Comparison of ENCODE assay signal across 11 cellular contexts in the genomic region with DNA sequence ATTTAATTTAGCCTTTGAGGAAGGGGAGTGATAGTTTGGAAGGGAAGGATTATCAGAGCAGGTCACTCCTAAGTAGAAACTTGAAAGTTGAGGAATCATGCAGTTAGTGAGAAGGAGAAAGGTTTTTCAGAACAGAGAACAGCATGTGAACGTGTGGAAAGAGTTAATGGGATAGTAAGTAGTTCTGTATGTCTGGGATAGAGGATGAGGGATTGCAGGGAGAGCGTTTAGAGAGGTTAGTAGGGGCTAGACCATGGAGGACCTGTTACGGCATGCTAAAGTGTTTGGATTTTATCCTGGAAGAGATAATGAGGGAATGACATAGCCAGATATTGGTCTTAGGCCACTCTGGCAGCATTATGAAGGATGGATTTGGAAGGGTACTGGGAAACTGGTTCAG. TPM values are rescaled to one million over a fixed set of nuclear protein-coding genes. Genes with fewer than 3 reads are reported as not detected.
DNase-seq lines count a peak whose midpoint lies in the region; ATAC-seq, FAIRE-seq and TF ChIP-seq lines count a peak whose summit lies in the region.
"Had no signal": no experiment of that assay in that cellular context is flagged by ENCODE, and none has a peak within 500 bp of the region (broad histone marks: within the 10 kb centered on the region; RNA-seq: fewer than 3 reads in every experiment).

No MANE protein-coding gene starts in this region.

- H3K4me3 ChIP-seq in PC-9 (peak overlapping the region; percentile 93), endothelial cell of umbilical vein (replicated peaks in 1 of 3; ENCODE audit: insufficient read depth in 1 of 3, low read depth in 1 of 3, low read length in 3 of 3) (peak overlapping the region in 2 of 3 experiments; percentile 94 to 98)

- intact Hi-C loops in PC-9 (cut with micrococcal nuclease; ENCODE audit: unreplicated experiment): loop anchor here (5.0 kb wide), 1 partner anchor 92 kb away; no protein-coding TSS in a partner anchor
- intact Hi-C loops in endothelial cell of umbilical vein (cut with micrococcal nuclease): loop anchor here (5.0 kb wide), 2 partner anchors 157 to 177 kb away; partner anchors contain the start of genes NRBP1 and PPM1G

- dilution Hi-C loops in endothelial cell of umbilical vein (cut with MboI; ENCODE audit: extremely low pct_ligation_motif_present, low sequenced_read_pairs): loop anchor here (25.0 kb wide), 1 partner anchor 122 kb away; no protein-coding TSS in a partner anchor

- no peak for TF ChIP-seq POLR2A in endothelial cell of umbilical vein (IDR thresholded peaks at IDR 0.05; ENCODE audit: low read depth, low read length)

- in situ Hi-C loops in GM13976 (cut with MboI; ENCODE audit: low sequenced_read_pairs, unreplicated experiment): no loop called here

- H3K79me2 ChIP-seq in PC-9 (ENCODE audit: low read depth) (peaks cover 65% of the 10 kb centered on the region), endothelial cell of umbilical vein (ENCODE audit: control insufficient read depth, insufficient read depth, low read length) (peaks cover 66% of the 10 kb centered on the region)

- POLR2A ChIA-PET in PC-9 (lab: Charles Lee; ENCODE audit: unreplicated experiment) (no interaction called here), endothelial cell of umbilical vein (lab: Charles Lee) (no interaction called here)

- H3K9me3 Mint-ChIP-seq in activated T-cell treated with anti-CD3 and anti-CD28 coated beads, Interleukin-2, amount 50 U/mL, for 72 hours: no peaks in the 10 kb centered on the region
- no peaks in the 10 kb centered on the region for H3K9me3 Mint-ChIP-seq in stimulated activated effector memory CD8-positive, alpha-beta T cell treated with anti-CD3 and anti-CD28 coated beads, Interleukin-12 subunit alpha, Interleukin-12 subunit beta, amount 100 ng/mL, for 72 hours

- H3K36me3 ChIP-seq in PC-9 (ENCODE audit: low read depth): 0 out of 2 replicates have a peak, but pooled peaks cover 10% of the 10 kb centered on the region
- no peaks in the 10 kb centered on the region for H3K36me3 ChIP-seq in endothelial cell of umbilical vein (ENCODE audit: control insufficient read depth in 2 of 2, extremely low read depth in 1 of 2, insufficient read depth in 2 of 2, low read length in 2 of 2)
- H3K36me3 ChIP-seq: pancreas had no signal

- peaks cover 14% of the 10 kb centered on the region for H3F3A ChIP-seq in PC-9 (ENCODE audit: insufficient read depth, low read depth)

- H2AFZ ChIP-seq in PC-9: no peak overlapping the region
- H2AFZ ChIP-seq in endothelial cell of umbilical vein (ENCODE audit: low read depth, low read length): no peak overlapping the region

- peak overlapping the region; percentile 91 for H3K4me2 ChIP-seq in PC-9
- peak overlapping the region; percentile 96 for H3K4me2 ChIP-seq in endothelial cell of umbilical vein (ENCODE audit: insufficient read depth, low read length)

- H3K4me1 ChIP-seq in PC-9 (replicated peaks; ENCODE audit: insufficient read depth) (peaks cover 20% of the 10 kb centered on the region), endothelial cell of umbilical vein (ENCODE audit: control insufficient read depth, extremely low read depth, insufficient read depth, low read length) (peaks cover 24% of the 10 kb centered on the region)

- ATAC-seq in activated T-cell treated with anti-CD3 and anti-CD28 coated beads, Interleukin-2, amount 50 U/mL, for 72 hours (replicated peaks in 1 of 2): no peak
- no peak for ATAC-seq in stimulated activated effector memory CD8-positive, alpha-beta T cell treated with anti-CD3 and anti-CD28 coated beads, Interleukin-12 subunit alpha, Interleukin-12 subunit beta, amount 100 ng/mL, for 72 hours
- ATAC-seq in HG02938 (IDR thresholded peaks at IDR 0.05; ENCODE audit: unreplicated experiment): no peak
- ATAC-seq: pancreas had no signal

- H3K9me1 ChIP-seq in endothelial cell of umbilical vein (replicated peaks; ENCODE audit: control insufficient read depth, extremely low read depth, insufficient read depth, low read length): no peaks in the 10 kb centered on the region

- H3K27ac ChIP-seq in PC-9 (no peak overlapping the region), endothelial cell of umbilical vein (ENCODE audit: insufficient read depth, low read depth, low read length) (no peak overlapping the region)
- H3K27ac ChIP-seq: pancreas had no signal

- no peaks in the 10 kb centered on the region for H3K27me3 Mint-ChIP-seq in activated T-cell treated with anti-CD3 and anti-CD28 coated beads, Interleukin-2, amount 50 U/mL, for 72 hours (ENCODE audit: low read depth)

- H3K9me3 ChIP-seq in PC-9 (ENCODE audit: insufficient read depth, low read depth) (peaks cover 11% of the 10 kb centered on the region; the same call in 1 of the 2 replicates), endothelial cell of umbilical vein (replicated peaks; ENCODE audit: control insufficient read depth, insufficient read depth, low read length) (no peaks in the 10 kb centered on the region)
- H3K9me3 ChIP-seq: pancreas had no signal

- CTCF ChIA-PET in PC-9 (lab: Charles Lee): interaction anchor here (0.5 kb wide), 1 partner anchor 57 kb away, joined by 6 read pairs; no protein-coding TSS in a partner anchor
- CTCF ChIA-PET in endothelial cell of umbilical vein (lab: Charles Lee): interaction anchor here (1.3 to 1.4 kb wide), 2 partner anchors 10 to 36 kb away, joined by 3 to 5 read pairs; no protein-coding TSS in a partner anchor

- no peak for FAIRE-seq in endothelial cell of umbilical vein (lab: Jason Lieb, UNC)
- FAIRE-seq: pancreas had no signal

- no peak for DNase-seq in activated T-cell treated with anti-CD3 and anti-CD28 coated beads, Interleukin-2, amount 50 U/mL, for 72 hours
- DNase-seq in activated T-cell treated with anti-CD3 and anti-CD28 coated beads, Interleukin-2, amount 50 U/mL, for 48 hours: no peak
- DNase-seq in PC-9 (no peak), endothelial cell of umbilical vein (ENCODE audit: low read depth, low spot score) (no peak), LoVo (ENCODE audit: low spot score) (no peak), GM13976 (ENCODE audit: low spot score) (no peak)
- no peak for DNase-seq in stimulated activated effector memory CD8-positive, alpha-beta T cell treated with anti-CD3 and anti-CD28 coated beads, Interleukin-12 subunit alpha, Interleukin-12 subunit beta, amount 100 ng/mL, for 72 hours (ENCODE audit: low spot score in 2 of 2)
- DNase-seq: C1 segment of cervical spinal cord, NCI-H1417, pancreas had no signal

- BruUV-seq in PC-9 (replicated peaks; lab: Mats Ljungman, UMichigan): no TSS peak
- no TSS peak for BruUV-seq in endothelial cell of umbilical vein (replicated peaks; lab: Mats Ljungman, UMichigan)

- H3K4me3 Mint-ChIP-seq in activated T-cell treated with anti-CD3 and anti-CD28 coated beads, Interleukin-2, amount 50 U/mL, for 72 hours: peak overlapping the region; percentile 92 to 93
- H3K4me3 Mint-ChIP-seq in stimulated activated effector memory CD8-positive, alpha-beta T cell treated with anti-CD3 and anti-CD28 coated beads, Interleukin-12 subunit alpha, Interleukin-12 subunit beta, amount 100 ng/mL, for 72 hours: peak overlapping the region; percentile 87

- H3K27me3 ChIP-seq in PC-9 (ENCODE audit: insufficient read depth, low read depth): no peaks in the 10 kb centered on the region
- no peaks in the 10 kb centered on the region for H3K27me3 ChIP-seq in endothelial cell of umbilical vein (ENCODE audit: control insufficient read depth in 2 of 2, insufficient read depth in 2 of 2, low read length in 2 of 2)
- H3K27me3 ChIP-seq: pancreas had no signal

- H4K20me1 ChIP-seq in PC-9 (ENCODE audit: insufficient read depth): peaks cover 10% of the 10 kb centered on the region; the same call in 1 of the 2 replicates
- peaks cover 3% of the 10 kb centered on the region for H4K20me1 ChIP-seq in endothelial cell of umbilical vein (replicated peaks; ENCODE audit: control insufficient read depth, extremely low read depth, insufficient read depth, low read length)

- peaks cover 57% of the 10 kb centered on the region for H3K4me1 Mint-ChIP-seq in activated T-cell treated with anti-CD3 and anti-CD28 coated beads, Interleukin-2, amount 50 U/mL, for 72 hours (ENCODE audit: low read depth)
- H3K4me1 Mint-ChIP-seq in stimulated activated effector memory CD8-positive, alpha-beta T cell treated with anti-CD3 and anti-CD28 coated beads, Interleukin-12 subunit alpha, Interleukin-12 subunit beta, amount 100 ng/mL, for 72 hours: peaks cover 50% of the 10 kb centered on the region

- H3K36me3 Mint-ChIP-seq in activated T-cell treated with anti-CD3 and anti-CD28 coated beads, Interleukin-2, amount 50 U/mL, for 72 hours (ENCODE audit: insufficient read depth in 2 of 2): peaks cover 17 to 22% of the 10 kb centered on the region in 2 donors
- peaks cover 14% of the 10 kb centered on the region for H3K36me3 Mint-ChIP-seq in stimulated activated effector memory CD8-positive, alpha-beta T cell treated with anti-CD3 and anti-CD28 coated beads, Interleukin-12 subunit alpha, Interleukin-12 subunit beta, amount 100 ng/mL, for 72 hours

- no peak overlapping the region for H3K9ac ChIP-seq in endothelial cell of umbilical vein (replicated peaks; ENCODE audit: extremely low read depth, insufficient read depth, low read length)

- TF ChIP-seq CTCF in PC-9 (conservative IDR thresholded peaks at IDR 0.05): no peak
- TF ChIP-seq CTCF in endothelial cell of umbilical vein (IDR thresholded peaks at IDR 0.05; ENCODE audit: extremely low read depth in 1 of 2, insufficient read depth in 1 of 2, low read depth in 1 of 2, low read length in 2 of 2): no peak
- no peak for TF ChIP-seq CTCF in GM13976 (IDR thresholded peaks at IDR 0.05; ENCODE audit: borderline replicate concordance, control extremely low read depth, extremely low read depth, insufficient read depth, missing control alignments)

- peak overlapping the region; percentile 76 for H3K27ac Mint-ChIP-seq in activated T-cell treated with anti-CD3 and anti-CD28 coated beads, Interleukin-2, amount 50 U/mL, for 72 hours
- peak overlapping the region; percentile 94 for H3K27ac Mint-ChIP-seq in stimulated activated effector memory CD8-positive, alpha-beta T cell treated with anti-CD3 and anti-CD28 coated beads, Interleukin-12 subunit alpha, Interleukin-12 subunit beta, amount 100 ng/mL, for 72 hours

- H3K9me2 ChIP-seq in PC-9 (ENCODE audit: insufficient read depth): no peaks in the 10 kb centered on the region

RNA-seq across cellular contexts. Expression of gene ZNF512, which starts 1.8 kb away (rescaled TPM):
- 10 to 100 TPM; 23.2 to 26.8 TPM for total RNA-seq in activated T-cell treated with anti-CD3 and anti-CD28 coated beads, Interleukin-2, amount 50 U/mL, for 72 hours
- total RNA-seq in PC-9 (2021) (27.1 and 40.6 TPM in 2 replicates), endothelial cell of umbilical vein (28.0 and 37.0 TPM in 2 replicates)
- 13.1 and 17.8 TPM in 2 replicates for polyA plus RNA-seq in endothelial cell of umbilical vein
- polyA plus RNA-seq in endothelial cell of umbilical vein (2011; cell fraction: cytosol; rRNA removed): 22.7 and 22.9 TPM in 2 replicates
- 59.1 and 84.1 TPM in 2 replicates for polyA plus RNA-seq in endothelial cell of umbilical vein (2011; cell fraction: nucleus; rRNA removed)
- polyA plus RNA-seq in endothelial cell of umbilical vein (2012): 31.8 and 38.2 TPM in 2 replicates
- polyA minus RNA-seq in endothelial cell of umbilical vein: 32.9 and 41.3 TPM in 2 replicates
- polyA minus RNA-seq in endothelial cell of umbilical vein (2011; cell fraction: cytosol; rRNA and poly(A)+ RNA removed): 5.6 TPM
- polyA minus RNA-seq in endothelial cell of umbilical vein (2011; cell fraction: nucleus; rRNA and poly(A)+ RNA removed): 15.8 and 33.9 TPM in 2 replicates

RNA-seq across cellular contexts. Expression of gene CCDC121, which starts 44.2 kb away (rescaled TPM):
- under 1 TPM in 1 of 2 donors, not detected in 1; 0.28 TPM for total RNA-seq in activated T-cell treated with anti-CD3 and anti-CD28 coated beads, Interleukin-2, amount 50 U/mL, for 72 hours
- total RNA-seq in PC-9 (2021): 1.9 and 2.9 TPM in 2 replicates
- 1.7 and 3.3 TPM in 2 replicates for total RNA-seq in endothelial cell of umbilical vein
- 0.92 and 1.2 TPM in 2 replicates for polyA plus RNA-seq in endothelial cell of umbilical vein
- polyA plus RNA-seq in endothelial cell of umbilical vein (2011; cell fraction: cytosol; rRNA removed): 1.4 and 1.5 TPM in 2 replicates
- 1.4 and 1.8 TPM in 2 replicates for polyA plus RNA-seq in endothelial cell of umbilical vein (2011; cell fraction: nucleus; rRNA removed)
- polyA plus RNA-seq in endothelial cell of umbilical vein (2012): 2.2 and 2.7 TPM in 2 replicates
- 0.79 and 0.95 TPM in 2 replicates for polyA minus RNA-seq in endothelial cell of umbilical vein
- polyA minus RNA-seq in endothelial cell of umbilical vein (2011; cell fraction: cytosol; rRNA and poly(A)+ RNA removed): 1.0 TPM
- 0.96 and 1.0 TPM in 2 replicates for polyA minus RNA-seq in endothelial cell of umbilical vein (2011; cell fraction: nucleus; rRNA and poly(A)+ RNA removed)

RNA-seq across cellular contexts. Expression of gene GPN1, which starts 44.3 kb away (rescaled TPM):
- 10 to 100 TPM; 43.6 to 45.9 TPM for total RNA-seq in activated T-cell treated with anti-CD3 and anti-CD28 coated beads, Interleukin-2, amount 50 U/mL, for 72 hours
- total RNA-seq in PC-9 (2021): 37.3 and 45.1 TPM in 2 replicates
- total RNA-seq in endothelial cell of umbilical vein: 41.5 and 45.5 TPM in 2 replicates
- 33.2 and 35.4 TPM in 2 replicates for polyA plus RNA-seq in endothelial cell of umbilical vein
- 49.3 and 49.6 TPM in 2 replicates for polyA plus RNA-seq in endothelial cell of umbilical vein (2011; cell fraction: cytosol; rRNA removed)
- 28.9 and 36.3 TPM in 2 replicates for polyA plus RNA-seq in endothelial cell of umbilical vein (2011; cell fraction: nucleus; rRNA removed)
- 56.4 and 68.4 TPM in 2 replicates for polyA plus RNA-seq in endothelial cell of umbilical vein (2012)
- 52.5 and 60.8 TPM in 2 replicates for polyA minus RNA-seq in endothelial cell of umbilical vein
- polyA minus RNA-seq in endothelial cell of umbilical vein (2011; cell fraction: cytosol; rRNA and poly(A)+ RNA removed): 35.8 TPM
- 25.2 and 33.6 TPM in 2 replicates for polyA minus RNA-seq in endothelial cell of umbilical vein (2011; cell fraction: nucleus; rRNA and poly(A)+ RNA removed)
